10 cellular contexts compared by ENCODE assay signal in genomic region chr6:42338573-42339218, GRCh38.
DNase-seq lines count a peak whose midpoint lies in the region; ATAC-seq, FAIRE-seq and TF ChIP-seq lines count a peak whose summit lies in the region.
"Had no signal": no experiment of that assay in that cellular context is flagged by ENCODE, and none has a peak within 500 bp of the region (broad histone marks: within the 10 kb centered on the region; RNA-seq: fewer than 3 reads in every experiment).

No MANE protein-coding gene starts in this region.

- H3K27me3 ChIP-seq in lower lobe of right lung (ENCODE audit: low read depth): no peaks in the 10 kb centered on the region
- H3K27me3 ChIP-seq: cardiac muscle cell had no signal

- no peaks in the 10 kb centered on the region for H3K36me3 ChIP-seq in lower lobe of right lung
- H3K36me3 ChIP-seq in kidney (ENCODE audit: control insufficient read depth in 1 of 2, insufficient read depth in 2 of 2, low read length in 2 of 2): no peaks in the 10 kb centered on the region
- H3K36me3 ChIP-seq: cardiac muscle cell had no signal

- H3K4me1 ChIP-seq in lower lobe of right lung (no peaks in the 10 kb centered on the region), kidney (ENCODE audit: control insufficient read depth in 1 of 2, insufficient read depth in 1 of 2, low read depth in 1 of 2, low read length in 2 of 2) (peaks cover 0 to 2% of the 10 kb centered on the region in 2 donors)

- H3K9me3 Mint-ChIP-seq in activated T-cell treated with anti-CD3 and anti-CD28 coated beads, Interleukin-2, amount 50 U/mL, for 24 hours: no peaks in the 10 kb centered on the region
- H3K9me3 Mint-ChIP-seq: naive B cell had no signal

- H3K27ac ChIP-seq in lower lobe of right lung (no peak overlapping the region), kidney (ENCODE audit: low read depth in 2 of 2, low read length in 2 of 2) (no peak overlapping the region)
- H3K27ac ChIP-seq: cardiac muscle cell had no signal

- H3K27me3 Mint-ChIP-seq in activated T-cell treated with anti-CD3 and anti-CD28 coated beads, Interleukin-2, amount 50 U/mL, for 24 hours: no peaks in the 10 kb centered on the region
- H3K27me3 Mint-ChIP-seq: naive B cell had no signal

- no peak for FAIRE-seq in kidney (lab: Jason Lieb, UNC)

- peak overlapping the region; percentile 59 for H3K4me3 Mint-ChIP-seq in activated T-cell treated with anti-CD3 and anti-CD28 coated beads, Interleukin-2, amount 50 U/mL, for 24 hours
- H3K4me3 Mint-ChIP-seq: naive B cell had no signal

- ATAC-seq in GM21723 (IDR thresholded peaks at IDR 0.05; ENCODE audit: unreplicated experiment): no peak
- no peak for ATAC-seq in lower lobe of right lung
- no peak for ATAC-seq in HG02623 (IDR thresholded peaks at IDR 0.05; ENCODE audit: unreplicated experiment)

- H3K4me1 Mint-ChIP-seq in activated T-cell treated with anti-CD3 and anti-CD28 coated beads, Interleukin-2, amount 50 U/mL, for 24 hours (ENCODE audit: low read depth): peaks cover 74% of the 10 kb centered on the region
- H3K4me1 Mint-ChIP-seq: naive B cell had no signal

- 0 out of 2 replicates have a peak overlapping the region, but pooled peaks have one; percentile 2 for H3K4me3 ChIP-seq in HFF-Myc (replicated peaks; ENCODE audit: low read depth, low read length)
- no peak overlapping the region for H3K4me3 ChIP-seq in lower lobe of right lung
- no peak overlapping the region for H3K4me3 ChIP-seq in kidney (ENCODE audit: low read length in 2 of 2)
- H3K4me3 ChIP-seq: cardiac muscle cell had no signal

- TF ChIP-seq CTCF in HFF-Myc (IDR thresholded peaks at IDR 0.05; ENCODE audit: low read depth, low read length, missing control alignments) (no peak), lower lobe of right lung (IDR thresholded peaks at IDR 0.05) (no peak), kidney (IDR thresholded peaks at IDR 0.05; ENCODE audit: borderline replicate concordance, extremely low read depth, insufficient read depth) (no peak)

- intact Hi-C loops in lower lobe of right lung (cut with DNase I) (no loop called here), kidney (cut with DNase I) (no loop called here)

- H3K9ac ChIP-seq in kidney (ENCODE audit: low read length in 2 of 2): no peak overlapping the region

- H3K36me3 Mint-ChIP-seq in activated T-cell treated with anti-CD3 and anti-CD28 coated beads, Interleukin-2, amount 50 U/mL, for 24 hours (ENCODE audit: low read depth): peaks cover 33% of the 10 kb centered on the region
- H3K36me3 Mint-ChIP-seq: naive B cell had no signal

- peak overlapping the region; percentile 94 for H3K27ac Mint-ChIP-seq in activated T-cell treated with anti-CD3 and anti-CD28 coated beads, Interleukin-2, amount 50 U/mL, for 24 hours
- H3K27ac Mint-ChIP-seq: naive B cell had no signal

- no peaks in the 10 kb centered on the region for H3K9me3 ChIP-seq in lower lobe of right lung
- H3K9me3 ChIP-seq in kidney (ENCODE audit: control insufficient read depth in 1 of 2, low read length in 2 of 2): no peaks in the 10 kb centered on the region

- DNase-seq in AG08396 (ENCODE audit: low spot score): peak; percentile 89
- DNase-seq in HFF-Myc (ENCODE audit: extremely low read depth, low read depth): peak; percentile 96
- peak; percentile 63 for DNase-seq in activated T-cell treated with anti-CD3 and anti-CD28 coated beads, Interleukin-2, amount 50 U/mL, for 24 hours
- DNase-seq in iris pigment epithelial cell (ENCODE audit: low read depth): peak; percentile 98
- no peak for DNase-seq in lower lobe of right lung
- DNase-seq in kidney: no peak
- DNase-seq: naive B cell had no signal

Comparison
In these comparisons a context has a peak if more than half of its experiments do, and no peak if none do; other contexts are left out.
1. DNase-seq: peak in AG08396 (single experiment), HFF-Myc (single experiment), activated T-cell treated with anti-CD3 and anti-CD28 coated beads, Interleukin-2, amount 50 U/mL, for 24 hours (single experiment) and iris pigment epithelial cell (single experiment); none in lower lobe of right lung (single experiment) and kidney (single experiment).